Comparison of ENCODE assay signal across 8 cellular contexts in the genomic region with DNA sequence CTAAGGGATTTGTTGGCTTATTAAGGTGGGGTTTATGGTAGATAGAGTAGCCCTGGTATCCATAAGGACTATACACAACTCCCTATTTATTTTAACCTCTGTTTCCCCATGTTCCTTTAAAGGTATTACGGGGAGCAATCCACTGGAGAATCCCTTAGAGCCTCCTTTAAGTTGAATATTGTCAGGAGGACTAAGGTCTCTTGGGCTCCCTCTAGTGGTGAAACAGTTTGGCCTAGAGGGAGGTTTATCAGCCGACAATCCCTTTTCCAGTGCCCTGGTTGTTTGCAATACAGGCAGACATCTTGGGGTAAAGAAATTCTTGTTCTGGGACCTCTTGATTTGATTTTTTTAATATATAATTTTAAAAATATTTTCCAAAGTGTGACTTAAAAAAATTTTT. TPM values are rescaled to one million over a fixed set of nuclear protein-coding genes. Genes with fewer than 3 reads are reported as not detected.
DNase-seq lines count a peak whose midpoint lies in the region; ATAC-seq, FAIRE-seq and TF ChIP-seq lines count a peak whose summit lies in the region.

No MANE protein-coding gene starts in this region.

- H3K36me3 ChIP-seq in CD4-positive, alpha-beta memory T cell (ENCODE audit: insufficient read depth, low read length) = no peaks in the 10 kb centered on the region
- no peaks in the 10 kb centered on the region for H3K36me3 ChIP-seq in IMR-90 (ENCODE audit: control insufficient read depth, insufficient read depth, low read length)
- no peaks in the 10 kb centered on the region for H3K36me3 ChIP-seq in adipocyte (ENCODE audit: control insufficient read depth, insufficient read depth, low read length, severe bottlenecking)
- no peaks in the 10 kb centered on the region for H3K36me3 ChIP-seq in right atrium auricular region
- no peaks in the 10 kb centered on the region for H3K36me3 ChIP-seq in small intestine (ENCODE audit: control insufficient read depth in 2 of 2, insufficient read depth in 2 of 2, low read length in 2 of 2)

- peaks cover 15 to 35% of the 10 kb centered on the region in 2 experiments for H3K79me1 ChIP-seq in IMR-90 (ENCODE audit: low read depth in 1 of 2, low read length in 2 of 2)

- no TSS peak for BruUV-seq in IMR-90 (replicated peaks; lab: Mats Ljungman, UMichigan)

- no peak overlapping the region for H3K4me3 Mint-ChIP-seq in CD4-positive, alpha-beta memory T cell

- peak overlapping the region in 1 of 7 donors; percentile 70 for H3K27ac Mint-ChIP-seq in CD4-positive, alpha-beta memory T cell

- peaks cover 18 to 70% (median 43%) of the 10 kb centered on the region in 4 donors for H3K4me1 Mint-ChIP-seq in CD4-positive, alpha-beta memory T cell

- CTCF ChIA-PET in CD4-positive, alpha-beta memory T cell (lab: Charles Lee; ENCODE audit: partially characterized antibody) = no interaction called here
- CTCF ChIA-PET in IMR-90 (lab: Yijun Ruan, JAX) = interaction anchor here (0.7 kb wide), 1 partner anchor 11 kb away, joined by 5 read pairs; no protein-coding TSS in a partner anchor

- H3K23ac ChIP-seq in IMR-90 (ENCODE audit: low read depth, low read length) = no peak overlapping the region

- no peak overlapping the region for H3K4ac ChIP-seq in IMR-90 (ENCODE audit: low read depth, low read length)

- intact Hi-C loops in CD4-positive, alpha-beta memory T cell (cut with micrococcal nuclease) = loop anchor here (1.0 kb wide), 1 partner anchor 13 kb away; a partner anchor contains a TSS
- intact Hi-C loops in IMR-90 (cut with micrococcal nuclease) = no loop called here

- FAIRE-seq in small intestine (lab: Jason Lieb, UNC) = no peak

- no peak for TF ChIP-seq POLR2A in IMR-90 (IDR thresholded peaks at IDR 0.05; ENCODE audit: low read depth, low read length)

- H3K9me3 Mint-ChIP-seq in CD4-positive, alpha-beta memory T cell = peaks cover 0 to 3% (median 0%) of the 10 kb centered on the region in 8 donors

- no peak overlapping the region for H2AK9ac ChIP-seq in IMR-90 (replicated peaks; ENCODE audit: low read depth, low read length, poor library complexity)

- no peak overlapping the region for H3K27ac ChIP-seq in CD4-positive, alpha-beta memory T cell (ENCODE audit: low read depth, low read length)
- H3K27ac ChIP-seq in IMR-90 (ENCODE audit: insufficient read depth, low read length) (no peak overlapping the region), right atrium auricular region (no peak overlapping the region), small intestine (ENCODE audit: low read depth in 1 of 2, low read length in 1 of 2) (no peak overlapping the region)

- H2AK5ac ChIP-seq in IMR-90 (ENCODE audit: low read depth, low read length) = no peak overlapping the region

- dilution Hi-C loops in IMR-90 (cut with HindIII; ENCODE audit: low sequenced_read_pairs, unreplicated experiment) = no loop called here

- no peak overlapping the region for H3K9ac ChIP-seq in IMR-90 (ENCODE audit: low read depth, low read length)
- no peak overlapping the region for H3K9ac ChIP-seq in adipocyte (ENCODE audit: low read length)

- TF ChIP-seq CTCF in IMR-90 (conservative IDR thresholded peaks at IDR 0.05; ENCODE audit: low read depth, low read length) (peak; percentile 65), right atrium auricular region (IDR thresholded peaks at IDR 0.05) (peak; percentile 68 to 78)

- no peaks in the 10 kb centered on the region for H3K27me3 Mint-ChIP-seq in CD4-positive, alpha-beta memory T cell

- peaks cover 14% of the 10 kb centered on the region; the same call in 1 of the 2 replicates for H4K20me1 ChIP-seq in IMR-90 (ENCODE audit: insufficient read depth, low read length)

- no peak overlapping the region for H2AFZ ChIP-seq in IMR-90 (replicated peaks; ENCODE audit: low read length, poor library complexity)

- H2BK5ac ChIP-seq in IMR-90 (ENCODE audit: low read depth, low read length, poor library complexity, severe bottlenecking) = no peak overlapping the region

- H4K91ac ChIP-seq in IMR-90 (ENCODE audit: insufficient read depth, low read depth, low read length) = no peak overlapping the region

- in situ Hi-C loops in IMR-90 (cut with MboI; ENCODE audit: low sequenced_read_pairs) = no loop called here

- H3K4me1 ChIP-seq in CD4-positive, alpha-beta memory T cell (ENCODE audit: insufficient read depth, low read length) = peaks cover 24% of the 10 kb centered on the region
- no peaks in the 10 kb centered on the region for H3K4me1 ChIP-seq in IMR-90 (ENCODE audit: control insufficient read depth, insufficient read depth, low read length)
- H3K4me1 ChIP-seq in adipocyte (ENCODE audit: control insufficient read depth, insufficient read depth, low read length) = peaks cover 8% of the 10 kb centered on the region
- H3K4me1 ChIP-seq in right atrium auricular region = peaks cover 0 to 9% of the 10 kb centered on the region in 2 donors
- no peaks in the 10 kb centered on the region for H3K4me1 ChIP-seq in small intestine (ENCODE audit: control insufficient read depth in 2 of 2, insufficient read depth in 1 of 2, low read depth in 1 of 2, low read length in 1 of 2)

- no peak overlapping the region for H3K56ac ChIP-seq in IMR-90 (ENCODE audit: extremely low read depth, insufficient read depth, low read length)

- ATAC-seq in GM19395 (IDR thresholded peaks at IDR 0.05; ENCODE audit: unreplicated experiment) (peak; percentile 87), IMR-90 (ENCODE audit: low read depth) (peak; percentile 93), GM19324 (IDR thresholded peaks at IDR 0.05; ENCODE audit: low FRiP score, unreplicated experiment) (no peak)

- no peak overlapping the region for H2BK120ac ChIP-seq in IMR-90 (ENCODE audit: low read depth, low read length)

- no peak overlapping the region for H4K5ac ChIP-seq in IMR-90 (ENCODE audit: low read depth, low read length)

- H2BK20ac ChIP-seq in IMR-90 (ENCODE audit: low read depth, low read length) = no peak overlapping the region

- peak; percentile 17; the same call in 1 of the 2 replicates for TF ChIP-seq RAD21 in IMR-90 (IDR thresholded peaks at IDR 0.05; ENCODE audit: low read length)

- POLR2A ChIA-PET in CD4-positive, alpha-beta memory T cell (lab: Charles Lee; ENCODE audit: partially characterized antibody) = no interaction called here
- POLR2A ChIA-PET in IMR-90 (lab: Charles Lee; ENCODE audit: unreplicated experiment) = no interaction called here

- no peak overlapping the region for H4K8ac ChIP-seq in IMR-90 (ENCODE audit: low read depth in 2 of 2, low read length in 2 of 2)

- H3K4me2 ChIP-seq in IMR-90 (ENCODE audit: low read depth, low read length) = no peak overlapping the region

- H3K14ac ChIP-seq in IMR-90 (replicated peaks; ENCODE audit: low read depth, low read length) = no peak overlapping the region

- no CpG with 5 or more reads among the region's 2 CpGs for WGBS in IMR-90 (ENCODE audit: extremely low coverage in 2 of 2, insufficient read length in 1 of 2), 2 experiments
- 48 to 61% (median 54%) methylated on average over 2 of the region's 2 CpGs for WGBS in small intestine, 3 donors

- H3K9me3 ChIP-seq in CD4-positive, alpha-beta memory T cell (ENCODE audit: control insufficient read depth in 1 of 2, low read length in 2 of 2) = no peaks in the 10 kb centered on the region
- H3K9me3 ChIP-seq in IMR-90 (ENCODE audit: control insufficient read depth, insufficient read depth, low read length) (no peaks in the 10 kb centered on the region), adipocyte (ENCODE audit: control insufficient read depth, low read length) (no peaks in the 10 kb centered on the region), right atrium auricular region (no peaks in the 10 kb centered on the region), small intestine (ENCODE audit: control insufficient read depth, low read depth) (no peaks in the 10 kb centered on the region)

- H3K18ac ChIP-seq in IMR-90 (ENCODE audit: low read depth, low read length) = no peak overlapping the region

- DNase-seq in CD4-positive, alpha-beta memory T cell = peak; percentile 45 to 57 (median 53)
- DNase-seq in IMR-90 (peak; percentile 65), RKO (ENCODE audit: low spot score) (peak; percentile 66), adipocyte (ENCODE audit: low read depth) (peak; percentile 87), right atrium auricular region (ENCODE audit: low spot score) (peak; percentile 70), small intestine (peak; percentile 79)

- no peaks in the 10 kb centered on the region for H3K9me1 ChIP-seq in IMR-90 (ENCODE audit: insufficient read depth, low read length)

- no peaks in the 10 kb centered on the region for H3K27me3 ChIP-seq in CD4-positive, alpha-beta memory T cell (ENCODE audit: insufficient read depth, low read length)
- H3K27me3 ChIP-seq in IMR-90 (ENCODE audit: control insufficient read depth, insufficient read depth, low read length) = no peaks in the 10 kb centered on the region
- no peaks in the 10 kb centered on the region for H3K27me3 ChIP-seq in adipocyte (replicated peaks; ENCODE audit: control insufficient read depth, insufficient read depth, low read length)
- H3K27me3 ChIP-seq in right atrium auricular region = no peaks in the 10 kb centered on the region
- no peaks in the 10 kb centered on the region for H3K27me3 ChIP-seq in small intestine (ENCODE audit: control insufficient read depth in 2 of 2, insufficient read depth in 2 of 2, low read length in 2 of 2)

- H3K4me3 ChIP-seq in CD4-positive, alpha-beta memory T cell (ENCODE audit: low read length in 2 of 2) = no peak overlapping the region
- H3K4me3 ChIP-seq in IMR-90 (ENCODE audit: insufficient read depth, low read depth, low read length) (no peak overlapping the region), adipocyte (ENCODE audit: low read length) (no peak overlapping the region), right atrium auricular region (no peak overlapping the region), small intestine (ENCODE audit: low read depth in 1 of 2, low read length in 2 of 2) (no peak overlapping the region)

- H2BK15ac ChIP-seq in IMR-90 (ENCODE audit: low read depth, low read length) = no peak overlapping the region

- peaks cover 10 to 12% of the 10 kb centered on the region in 2 donors for H3K36me3 Mint-ChIP-seq in CD4-positive, alpha-beta memory T cell

RNA-seq across cellular contexts. Expression of a gene that starts 12.9 kb away (rescaled TPM):
- 10 to 100 TPM; 51.5 to 59.8 TPM for total RNA-seq in CD4-positive, alpha-beta memory T cell
- polyA plus RNA-seq in CD4-positive, alpha-beta memory T cell = 10 to 100 TPM; 19.8 to 28.3 TPM
- total RNA-seq in IMR-90 (2012; rRNA removed) (73.7 and 95.5 TPM in 2 replicates), right atrium auricular region (10 to 100 TPM; 36.4 to 71.6 TPM)
- polyA plus RNA-seq in IMR-90 (2012; rRNA removed) (15.0 and 17.8 TPM in 2 replicates), small intestine (10 to 100 TPM; 22.3 to 28.6 (median 27.5) TPM)
- polyA plus RNA-seq in IMR-90 (2012; cell fraction: cytosol; rRNA removed) = 1.9 and 7.1 TPM in 2 replicates
- 3.5 and 13.6 TPM in 2 replicates for polyA plus RNA-seq in IMR-90 (2012; cell fraction: nucleus; rRNA removed; ENCODE audit: low replicate concordance)

RNA-seq across cellular contexts. Expression of a gene that starts 51.2 kb away (rescaled TPM):
- total RNA-seq in CD4-positive, alpha-beta memory T cell = 1 to 10 TPM; 2.3 to 3.0 TPM
- under 1 TPM in 1 of 2 donors, not detected in 1; 0.25 TPM for polyA plus RNA-seq in CD4-positive, alpha-beta memory T cell
- total RNA-seq in IMR-90 (2012; rRNA removed) (under 0.01 TPM in 1 of 2 replicates, not detected in the other), right atrium auricular region (not detected)
- polyA plus RNA-seq in IMR-90 (2012; rRNA removed) (0.03 TPM in 1 of 2 replicates, not detected in the other), small intestine (under 1 TPM in 2 of 3 donors, not detected in 1; 0.22 to 0.24 TPM)
- polyA plus RNA-seq in IMR-90 (2012; cell fraction: cytosol; rRNA removed) = 0.01 TPM in 1 of 2 replicates, not detected in the other
- polyA plus RNA-seq in IMR-90 (2012; cell fraction: nucleus; rRNA removed; ENCODE audit: low replicate concordance) = 0.01 and 0.07 TPM in 2 replicates
